ENCODE assay signal across 14 cellular contexts in genomic region chr16:27322858-27323780, GRCh38. TPM values are rescaled to one million over a fixed set of nuclear protein-coding genes. Genes with fewer than 3 reads are reported as not detected.
DNase-seq lines count a peak whose midpoint lies in the region; ATAC-seq, FAIRE-seq and TF ChIP-seq lines count a peak whose summit lies in the region.
"Had no signal": no experiment of that assay in that cellular context is flagged by ENCODE, and none has a peak within 500 bp of the region (broad histone marks: within the 10 kb centered on the region; RNA-seq: fewer than 3 reads in every experiment).

No MANE protein-coding gene starts in this region.

- H3K9me3 ChIP-seq in esophagus (ENCODE audit: control insufficient read depth in 2 of 2, insufficient read depth in 1 of 2, low read depth in 1 of 2, low read length in 1 of 2) = no peaks in the 10 kb centered on the region

- H3K27me3 ChIP-seq in esophagus (ENCODE audit: control insufficient read depth in 1 of 2, insufficient read depth in 2 of 2, low read length in 2 of 2) = no peaks in the 10 kb centered on the region

- H3K4me1 Mint-ChIP-seq in WTC11 = peaks cover 65% of the 10 kb centered on the region

- FAIRE-seq in RCC 7860 (lab: Jason Lieb, UNC) = no peak

- DNase-seq in ELF-1 (ENCODE audit: low read depth, low spot score) = peak; percentile 69
- no peak for DNase-seq in WTC11 (ENCODE audit: low spot score)
- peak; percentile 56 for DNase-seq in posterior vena cava (ENCODE audit: low spot score)
- DNase-seq in NOMO-1 (lab: John Stamatoyannopoulos, UW; ENCODE audit: unreplicated experiment in 2 of 2) = no peak
- no peak for DNase-seq in RCC 7860 (ENCODE audit: low spot score)
- DNase-seq in NCI-H128 (lab: John Stamatoyannopoulos, UW; ENCODE audit: unreplicated experiment) = no peak
- DNase-seq in cortex of kidney (lab: John Stamatoyannopoulos, UW) = no peak
- DNase-seq: activated CD8-positive, alpha-beta memory T cell treated with anti-CD3 and anti-CD28 coated beads for 24 hours; DMS79; GM23248; NCI-H1694 treated with DMSO at 0.1 percent for 48 hours; OCI-M1; stimulated activated naive CD4-positive, alpha-beta T cell had no signal

- no peaks in the 10 kb centered on the region for H3K27me3 Mint-ChIP-seq in WTC11 (ENCODE audit: low read depth)

- H3K36me3 Mint-ChIP-seq in WTC11 = no peaks in the 10 kb centered on the region

- peaks cover 0 to 3% of the 10 kb centered on the region in 2 donors for H3K36me3 ChIP-seq in esophagus (ENCODE audit: control insufficient read depth in 2 of 2, insufficient read depth in 2 of 2, low read length in 1 of 2)

- intact Hi-C loops in posterior vena cava (cut with DNase I) = no loop called here

- peak overlapping the region; percentile 3; the same call in 1 of the 2 replicates for H3K27ac Mint-ChIP-seq in WTC11

- no peaks in the 10 kb centered on the region for H3K9me3 Mint-ChIP-seq in WTC11

- no peak for TF ChIP-seq CTCF in WTC11 (IDR thresholded peaks at IDR 0.05)

- WGBS in esophagus, 2 donors = 70% methylated on average over 9 of the region's 9 CpGs

- H3K27ac ChIP-seq in esophagus (ENCODE audit: low read depth in 2 of 2, low read length in 1 of 2) = peak overlapping the region; percentile 90 to 99
- H3K27ac ChIP-seq: GM23248 had no signal

- CTCF ChIA-PET in WTC11 (lab: Charles Lee) = interaction anchor here (1.1 to 1.4 kb wide), 2 partner anchors 142 to 144 kb away, joined by 3 read pairs; no protein-coding TSS in a partner anchor

- POLR2A ChIA-PET in WTC11 (lab: Charles Lee) = no interaction called here

- no peak for ATAC-seq in WTC11

- H3K4me1 ChIP-seq in esophagus (ENCODE audit: control insufficient read depth in 2 of 2, insufficient read depth in 2 of 2, low read length in 1 of 2) = peaks cover 7 to 33% of the 10 kb centered on the region in 2 donors

- H3K4me3 Mint-ChIP-seq in WTC11 = no peak overlapping the region

- no peak overlapping the region for H3K4me3 ChIP-seq in esophagus (ENCODE audit: low read depth in 1 of 2, low read length in 2 of 2)
- H3K4me3 ChIP-seq: GM23248 had no signal

TF ChIP-seq in WTC11, 78 proteins besides CTCF, POLR2A, EP300 and RAD21:
- TF ChIP-seq NR3C1 (CRISPR knock-in tag; conservative IDR thresholded peaks at IDR 0.05; ENCODE audit: low read depth) = no peak
- TF ChIP-seq ZNF121 (CRISPR knock-in tag; IDR thresholded peaks at IDR 0.05) = peak; percentile 43; the same call in 1 of the 2 replicates

RNA-seq across cellular contexts. Expression of gene IL4R, which starts 9.3 kb away (rescaled TPM):
- 22.2 to 28.7 TPM (median 22.4 TPM) in 3 replicates for total RNA-seq in WTC11 (2021)
- polyA plus RNA-seq in esophagus = 10 to 100 TPM; 51.1 to 60.0 TPM
- 100 to 1,000 TPM in 1 of 2 donors, 10 to 100 TPM in 1; 99.2 to 112 TPM for total RNA-seq in posterior vena cava

RNA-seq across cellular contexts. Expression of gene NSMCE1, which starts 54.5 kb away (rescaled TPM):
- total RNA-seq in WTC11 (2021) (29.4 to 44.8 TPM (median 43.8 TPM) in 3 replicates), posterior vena cava (10 to 100 TPM; 45.3 to 52.0 TPM)
- polyA plus RNA-seq in esophagus = 10 to 100 TPM; 29.0 to 47.1 TPM

Comparison
In these comparisons a context has a peak if more than half of its experiments do, and no peak if none do; other contexts are left out.
1. DNase-seq: peak in ELF-1 (single experiment) and posterior vena cava (single experiment); none in WTC11 (single experiment), NOMO-1 (0 of 2), RCC 7860 (single experiment), NCI-H128 (single experiment) and cortex of kidney (single experiment).